16 cellular contexts compared by ENCODE assay signal in the genomic region with DNA sequence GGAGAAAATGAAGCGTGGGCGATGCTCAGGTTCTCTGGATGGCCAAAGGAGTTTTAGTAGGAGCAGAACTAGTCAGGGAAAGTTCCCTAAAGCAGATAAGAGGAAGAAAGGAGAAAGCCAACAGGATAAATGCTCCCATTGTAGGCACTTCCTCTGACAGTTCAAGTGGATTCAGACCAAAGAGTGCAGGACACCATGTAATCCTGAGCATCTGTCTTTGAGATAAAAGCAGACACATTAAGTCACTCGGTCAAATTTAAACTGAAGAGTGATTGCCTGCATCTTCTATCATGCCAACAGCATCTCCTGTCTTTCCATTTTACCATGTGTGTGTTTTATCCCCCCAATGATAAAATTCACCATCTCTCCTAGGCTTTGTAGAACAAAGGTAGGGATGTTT. TPM values are rescaled to one million over a fixed set of nuclear protein-coding genes. Genes with fewer than 3 reads are reported as not detected.
DNase-seq lines count a peak whose midpoint lies in the region; ATAC-seq, FAIRE-seq and TF ChIP-seq lines count a peak whose summit lies in the region.
"Had no signal": no experiment of that assay in that cellular context is flagged by ENCODE, and none has a peak within 500 bp of the region (broad histone marks: within the 10 kb centered on the region; RNA-seq: fewer than 3 reads in every experiment).

No MANE protein-coding gene starts in this region.

- H2BK20ac ChIP-seq in H9 (ENCODE audit: low read depth, low read length, poor library complexity, severe bottlenecking) = no peak overlapping the region

- H2AK5ac ChIP-seq in H9 (ENCODE audit: insufficient read length, low read length) = no peak overlapping the region

- no peak overlapping the region for H3K4ac ChIP-seq in H9 (ENCODE audit: low read depth, low read length)

- no peak for DNase-seq in H9
- no peak for DNase-seq in astrocyte (ENCODE audit: low read depth)
- no peak for DNase-seq in stimulated activated naive B cell treated with anti-CD40 and anti-IgM and Interleukin-4, amounts not matched to agents 10 μg/mL and 1 μg/mL and 100 μg/mL, for 72 hours
- DNase-seq in RCC 7860 (ENCODE audit: low spot score) = no peak
- no peak for DNase-seq in NCI-H146 treated with DMSO at 0.1 percent for 48 hours (lab: John Stamatoyannopoulos, UW; ENCODE audit: unreplicated experiment)
- no peak for DNase-seq in putamen (ENCODE audit: low spot score)
- DNase-seq: CD8-positive, alpha-beta memory T cell; KBM-7; NCI-H146; NCI-H226; NCI-H526; OCI-M1 had no signal

- no peak overlapping the region for H3K27ac Mint-ChIP-seq in H9
- no peak overlapping the region for H3K27ac Mint-ChIP-seq in astrocyte (ENCODE audit: unreplicated experiment)
- peak overlapping the region; percentile 59 for H3K27ac Mint-ChIP-seq in stimulated activated naive B cell treated with anti-CD40 and anti-IgM and Interleukin-4, amounts not matched to agents 10 μg/mL and 1 μg/mL and 100 μg/mL, for 72 hours
- H3K27ac Mint-ChIP-seq: CD8-positive, alpha-beta memory T cell had no signal

- peak overlapping the region; percentile 61 for H3K4me3 ChIP-seq in astrocyte (ENCODE audit: insufficient read depth, low read depth, low read length)
- H3K4me3 ChIP-seq in iPS-18a (ENCODE audit: low read length) = peak overlapping the region; percentile 58
- H3K4me3 ChIP-seq: BLaER1 had no signal

- H3K4me2 ChIP-seq in H9 (ENCODE audit: insufficient read depth, insufficient read length, low read length) (no peak overlapping the region), astrocyte (ENCODE audit: low read length) (peak overlapping the region; percentile 91)
- H3K4me2 ChIP-seq: BLaER1 had no signal

- no peak overlapping the region for H3K56ac ChIP-seq in H9 (ENCODE audit: insufficient read length, low read depth, low read length)

- H3T11ph ChIP-seq in H9 (ENCODE audit: low read length) = no peak overlapping the region

- no peaks in the 10 kb centered on the region for H3K9me3 ChIP-seq in H9 (ENCODE audit: control insufficient read depth, low read depth, low read length)
- no peaks in the 10 kb centered on the region for H3K9me3 ChIP-seq in astrocyte (ENCODE audit: insufficient read depth, low read depth, low read length)
- no peaks in the 10 kb centered on the region for H3K9me3 ChIP-seq in iPS-18a (ENCODE audit: control insufficient read depth, low read depth, low read length)

- H3K18ac ChIP-seq in H9 (ENCODE audit: insufficient read length, low read depth, low read length) = no peak overlapping the region

- no peak for FAIRE-seq in astrocyte (lab: Jason Lieb, UNC)
- no peak for FAIRE-seq in RCC 7860 (lab: Jason Lieb, UNC)

- H3K27me3 ChIP-seq in H9 (ENCODE audit: insufficient read depth, low read length) (no peaks in the 10 kb centered on the region; the same call in 1 of the 2 replicates), astrocyte (ENCODE audit: insufficient read depth, low read length) (peaks cover 43% of the 10 kb centered on the region), iPS-18a (ENCODE audit: control insufficient read depth, insufficient read depth, low read length) (peaks cover 61% of the 10 kb centered on the region)
- H3K27me3 ChIP-seq: BLaER1 had no signal

- H3K36me3 ChIP-seq in astrocyte (ENCODE audit: insufficient read depth, low read length) (no peaks in the 10 kb centered on the region), iPS-18a (ENCODE audit: control insufficient read depth, low read depth, low read length) (no peaks in the 10 kb centered on the region)
- H3K36me3 ChIP-seq: BLaER1 had no signal

- H2AFZ ChIP-seq in H9 (ENCODE audit: low read length) (no peak overlapping the region), astrocyte (ENCODE audit: low read depth, low read length) (no peak overlapping the region)

- peaks cover 10% of the 10 kb centered on the region for H3K4me1 ChIP-seq in H9 (ENCODE audit: insufficient read depth, low read length)
- peaks cover 6% of the 10 kb centered on the region for H3K4me1 ChIP-seq in astrocyte (ENCODE audit: insufficient read depth, low read length)
- H3K4me1 ChIP-seq in iPS-18a (ENCODE audit: control insufficient read depth, low read depth, low read length) = peaks cover 35% of the 10 kb centered on the region
- H3K4me1 ChIP-seq: BLaER1 had no signal

- no peaks in the 10 kb centered on the region for H4K20me1 ChIP-seq in H9 (ENCODE audit: control insufficient read depth, insufficient read depth, insufficient read length)
- H4K20me1 ChIP-seq in astrocyte (ENCODE audit: insufficient read depth, low read length) = no peaks in the 10 kb centered on the region
- H4K20me1 ChIP-seq: BLaER1 had no signal

- no peak overlapping the region for H3K9ac ChIP-seq in H9 (ENCODE audit: extremely low read depth, insufficient read length, low read length)
- no peak overlapping the region for H3K9ac ChIP-seq in astrocyte (ENCODE audit: low read length)
- H3K9ac ChIP-seq in iPS-18a (ENCODE audit: low read length) = no peak overlapping the region
- H3K9ac ChIP-seq: BLaER1 had no signal

- no peaks in the 10 kb centered on the region for H3K79me2 ChIP-seq in H9 (ENCODE audit: insufficient read depth, low read length)
- H3K79me2 ChIP-seq in astrocyte (ENCODE audit: insufficient read depth, low read length) = no peaks in the 10 kb centered on the region

- H2BK120ac ChIP-seq in H9 (ENCODE audit: low read depth, low read length, poor library complexity, severe bottlenecking) = no peak overlapping the region

- WGBS in H9 (ENCODE audit: extremely low coverage, insufficient read length, low lambda C conversion rate) = no CpG with 5 or more reads among the region's 3 CpGs

- no peak overlapping the region for H2BK15ac ChIP-seq in H9 (ENCODE audit: low read depth, low read length)

- no peak overlapping the region for H4K91ac ChIP-seq in H9 (ENCODE audit: insufficient read length, low read depth, low read length)

- no peak overlapping the region for H2BK5ac ChIP-seq in H9 (ENCODE audit: insufficient read length, low read length)

- no peak for ATAC-seq in stimulated activated naive B cell treated with anti-CD40 and anti-IgM and Interleukin-4, amounts not matched to agents 10 μg/mL and 1 μg/mL and 100 μg/mL, for 72 hours (replicated peaks)

- H3K9me3 Mint-ChIP-seq in H9 (no peaks in the 10 kb centered on the region; a peak in 1 of 5 replicates), astrocyte (ENCODE audit: unreplicated experiment) (peaks cover 2% of the 10 kb centered on the region)
- H3K9me3 Mint-ChIP-seq in stimulated activated naive B cell treated with anti-CD40 and anti-IgM and Interleukin-4, amounts not matched to agents 10 μg/mL and 1 μg/mL and 100 μg/mL, for 72 hours = peaks cover 5 to 8% of the 10 kb centered on the region in 2 donors

- no peak for TF ChIP-seq CTCF in H9 (conservative IDR thresholded peaks at IDR 0.05)
- TF ChIP-seq CTCF in astrocyte (IDR thresholded peaks at IDR 0.05; ENCODE audit: insufficient read depth, low read depth, low read length) = no peak

- H3K27ac ChIP-seq in H9 (ENCODE audit: insufficient read length, low read depth, low read length) = no peak overlapping the region
- no peak overlapping the region for H3K27ac ChIP-seq in astrocyte (ENCODE audit: low read depth, low read length)
- no peak overlapping the region for H3K27ac ChIP-seq in iPS-18a (ENCODE audit: low read length)
- H3K27ac ChIP-seq: BLaER1, RWPE1 had no signal

- peaks cover 75% of the 10 kb centered on the region for H3K27me3 Mint-ChIP-seq in H9 (ENCODE audit: low read depth)
- H3K27me3 Mint-ChIP-seq in astrocyte (ENCODE audit: low read depth, unreplicated experiment) = peaks cover 47% of the 10 kb centered on the region
- H3K27me3 Mint-ChIP-seq in stimulated activated naive B cell treated with anti-CD40 and anti-IgM and Interleukin-4, amounts not matched to agents 10 μg/mL and 1 μg/mL and 100 μg/mL, for 72 hours = peaks cover 53 to 55% of the 10 kb centered on the region in 2 donors

- no peak overlapping the region for H3K23ac ChIP-seq in H9 (ENCODE audit: insufficient read length, low read depth, low read length)

- H3K23me2 ChIP-seq in H9 (ENCODE audit: insufficient read length, low read depth, low read length, poor library complexity, severe bottlenecking) = peaks cover 32% of the 10 kb centered on the region

- H3K36me3 Mint-ChIP-seq in H9 (ENCODE audit: insufficient read depth in 1 of 3, low read depth in 3 of 3) (no peaks in the 10 kb centered on the region; a peak in 1 of 7 replicates), astrocyte (ENCODE audit: low read depth, unreplicated experiment) (no peaks in the 10 kb centered on the region)
- H3K36me3 Mint-ChIP-seq in stimulated activated naive B cell treated with anti-CD40 and anti-IgM and Interleukin-4, amounts not matched to agents 10 μg/mL and 1 μg/mL and 100 μg/mL, for 72 hours = peaks cover 3 to 14% of the 10 kb centered on the region in 2 donors

- H4K8ac ChIP-seq in H9 (replicated peaks; ENCODE audit: insufficient read length, low read depth, low read length) = no peak overlapping the region

- no peaks in the 10 kb centered on the region for H3K79me1 ChIP-seq in H9 (ENCODE audit: insufficient read depth, low read depth, low read length, poor library complexity, severe bottlenecking)

- peaks cover 33 to 34% of the 10 kb centered on the region in 2 experiments for H3K4me1 Mint-ChIP-seq in H9
- H3K4me1 Mint-ChIP-seq in astrocyte (ENCODE audit: low read depth, unreplicated experiment) = peaks cover 8% of the 10 kb centered on the region
- peaks cover 2 to 4% of the 10 kb centered on the region in 2 donors for H3K4me1 Mint-ChIP-seq in stimulated activated naive B cell treated with anti-CD40 and anti-IgM and Interleukin-4, amounts not matched to agents 10 μg/mL and 1 μg/mL and 100 μg/mL, for 72 hours

- H2BK12ac ChIP-seq in H9 (ENCODE audit: insufficient read length, low read depth, low read length) = no peak overlapping the region

- peak overlapping the region; percentile 56 to 80; a peak in 4 of 5 replicates for H3K4me3 Mint-ChIP-seq in H9
- no peak overlapping the region for H3K4me3 Mint-ChIP-seq in astrocyte (ENCODE audit: unreplicated experiment)
- H3K4me3 Mint-ChIP-seq in stimulated activated naive B cell treated with anti-CD40 and anti-IgM and Interleukin-4, amounts not matched to agents 10 μg/mL and 1 μg/mL and 100 μg/mL, for 72 hours = no peak overlapping the region
- H3K4me3 Mint-ChIP-seq: CD8-positive, alpha-beta memory T cell had no signal

- no peak overlapping the region for H4K5ac ChIP-seq in H9 (ENCODE audit: insufficient read length, low read depth, low read length)

- H3K14ac ChIP-seq in H9 (ENCODE audit: insufficient read depth, low read length) = no peak overlapping the region

RNA-seq across cellular contexts. Expression of a gene that starts 6.8 kb away (rescaled TPM):
- 0.70 and 0.90 TPM in 2 replicates for total RNA-seq in H9 (2021)
- total RNA-seq in astrocyte = 2.5 and 2.8 TPM in 2 replicates
- total RNA-seq: CD8-positive, alpha-beta memory T cell; Daoy had no signal

Comparison
In these comparisons a context has a peak if more than half of its experiments do, and no peak if none do; other contexts are left out.
1. H3K4me3 Mint-ChIP-seq: peak in H9 (2 of 2); none in astrocyte (single experiment) and stimulated activated naive B cell treated with anti-CD40 and anti-IgM and Interleukin-4, amounts not matched to agents 10 μg/mL and 1 μg/mL and 100 μg/mL, for 72 hours (0 of 2).